Comparison of ENCODE assay signal across 18 cellular contexts in genomic region chr3:65851827-65852226, GRCh38.
A peak's percentile ranks its signal among the peaks of the same experiment; 100 is the strongest.
DNase-seq lines count a peak whose midpoint lies in the region; ATAC-seq and TF ChIP-seq lines count a peak whose summit lies in the region.
"Had no signal": no experiment of that assay in that cellular context is flagged by ENCODE, and none has a peak within 500 bp of the region (broad histone marks: within the 10 kb centered on the region; RNA-seq: fewer than 3 reads in every experiment).

No MANE protein-coding gene starts in this region.

- peaks cover 4% of the 10 kb centered on the region for H3F3A ChIP-seq in SK-N-SH (replicated peaks; ENCODE audit: insufficient read depth)

- H3K36me3 ChIP-seq in SK-N-SH (replicated peaks in 1 of 2; ENCODE audit: control insufficient read depth in 1 of 2, insufficient read depth in 2 of 2, low read length in 1 of 2) (no peaks in the 10 kb centered on the region), esophagus (ENCODE audit: control insufficient read depth in 2 of 2, insufficient read depth in 2 of 2, low read length in 1 of 2) (no peaks in the 10 kb centered on the region), mucosa of descending colon (ENCODE audit: low read depth) (no peaks in the 10 kb centered on the region), H7 (replicated peaks; ENCODE audit: control insufficient read depth, insufficient read depth, low read length) (no peaks in the 10 kb centered on the region)
- H3K36me3 ChIP-seq: cardiac muscle cell, pancreas had no signal

- H3K27me3 ChIP-seq in SK-N-SH (ENCODE audit: insufficient read depth): no peaks in the 10 kb centered on the region
- H3K27me3 ChIP-seq in esophagus (ENCODE audit: control insufficient read depth in 1 of 2, insufficient read depth in 2 of 2, low read length in 2 of 2): no peaks in the 10 kb centered on the region
- H3K27me3 ChIP-seq in H7 (ENCODE audit: control insufficient read depth, insufficient read depth, low read length): no peaks in the 10 kb centered on the region
- H3K27me3 ChIP-seq: cardiac muscle cell, pancreas had no signal

- H3K79me2 ChIP-seq in SK-N-SH (ENCODE audit: insufficient read depth): peaks cover 34% of the 10 kb centered on the region; the same call in 1 of the 2 replicates

- DNase-seq in ELR (ENCODE audit: low read depth): peak; percentile 36
- DNase-seq in SK-N-SH: no peak
- DNase-seq in mucosa of descending colon: no peak
- DNase-seq in SKM-1 (lab: John Stamatoyannopoulos, UW; ENCODE audit: unreplicated experiment): no peak
- DNase-seq in H7: no peak
- DNase-seq in NCI-H2196 treated with DMSO at 0.1 percent for 48 hours (lab: John Stamatoyannopoulos, UW; ENCODE audit: unreplicated experiment): no peak
- DNase-seq: ACHN; activated CD4-positive, alpha-beta T cell treated with anti-CD3 and anti-CD28 coated beads, Interleukin-2, amount 50 U/mL, for 48 hours; activated naive CD4-positive, alpha-beta T cell treated with anti-CD3 and anti-CD28 coated beads, Interleukin-2, amount 10 ng/mL, durations not matched to agents 7 days and 5 days; activated T-cell treated with anti-CD3 and anti-CD28 coated beads, Interleukin-2, amount 50 U/mL, for 4 hours; CD8-positive, alpha-beta T cell; NCI-H1694; pancreas; stimulated activated CD4-positive, alpha-beta T cell treated with anti-CD3 and anti-CD28 coated beads, Interleukin-2, amount 100 ng/mL, for 48 hours had no signal

- ATAC-seq in mucosa of descending colon (peak; percentile 26), HG03342 (IDR thresholded peaks at IDR 0.05; ENCODE audit: unreplicated experiment) (no peak)
- ATAC-seq: activated T-cell treated with anti-CD3 and anti-CD28 coated beads, Interleukin-2, amount 50 U/mL, for 4 hours; CD8-positive, alpha-beta T cell; pancreas had no signal

- H4K20me1 ChIP-seq in SK-N-SH (ENCODE audit: insufficient read depth): no peaks in the 10 kb centered on the region; the same call in 1 of the 2 replicates

- no peak for TF ChIP-seq RAD21 in SK-N-SH (IDR thresholded peaks at IDR 0.05; ENCODE audit: low read length)

- no peaks in the 10 kb centered on the region for H3K9me3 ChIP-seq in SK-N-SH
- no peaks in the 10 kb centered on the region for H3K9me3 ChIP-seq in esophagus (ENCODE audit: control insufficient read depth in 2 of 2, insufficient read depth in 1 of 2, low read depth in 1 of 2, low read length in 1 of 2)
- no peaks in the 10 kb centered on the region for H3K9me3 ChIP-seq in mucosa of descending colon
- H3K9me3 ChIP-seq: pancreas had no signal

- WGBS in SK-N-SH (ENCODE audit: low lambda C conversion rate): 43% methylated on average over 4 of the region's 4 CpGs
- WGBS in esophagus, 2 donors: 47 to 55% methylated on average over 4 of the region's 4 CpGs

- H2AFZ ChIP-seq in SK-N-SH (ENCODE audit: low read depth): no peak overlapping the region

- TF ChIP-seq CTCF in SK-N-SH (IDR thresholded peaks at IDR 0.05) (no peak), mucosa of descending colon (IDR thresholded peaks at IDR 0.05) (no peak)

- H3K4me3 ChIP-seq in SK-N-SH (ENCODE audit: low read depth in 2 of 2, low read length in 1 of 2) (no peak overlapping the region), esophagus (ENCODE audit: low read depth in 1 of 2, low read length in 2 of 2) (no peak overlapping the region), mucosa of descending colon (no peak overlapping the region), H7 (ENCODE audit: insufficient read depth, low read depth, low read length) (no peak overlapping the region)
- H3K4me3 ChIP-seq: cardiac muscle cell, pancreas had no signal

- H3K4me2 ChIP-seq in SK-N-SH: 0 out of 2 replicates have a peak overlapping the region, but pooled peaks have one; percentile 14

- intact Hi-C loops in mucosa of descending colon (cut with DNase I, micrococcal nuclease): no loop called here

- H3K9ac ChIP-seq in SK-N-SH: no peak overlapping the region

- TF ChIP-seq EP300 in SK-N-SH (IDR thresholded peaks at IDR 0.05; ENCODE audit: borderline replicate concordance in 1 of 2, low read depth in 1 of 2, low read length in 1 of 2): no peak

- no peaks in the 10 kb centered on the region for H3K9me2 ChIP-seq in SK-N-SH

- POLR2A ChIA-PET in SK-N-SH (lab: Yijun Ruan, JAX): no interaction called here

- H3K4me1 ChIP-seq in SK-N-SH (ENCODE audit: control insufficient read depth in 1 of 2, insufficient read depth in 2 of 2, low read depth in 1 of 2, low read length in 1 of 2) (no peaks in the 10 kb centered on the region; a peak in 2 of 4 replicates), esophagus (ENCODE audit: control insufficient read depth in 2 of 2, insufficient read depth in 2 of 2, low read length in 1 of 2) (peaks cover 0 to 4% of the 10 kb centered on the region in 2 donors), mucosa of descending colon (ENCODE audit: low read depth) (no peaks in the 10 kb centered on the region)

- CTCF ChIA-PET in SK-N-SH (lab: Yijun Ruan, JAX): no interaction called here

- H3K27ac ChIP-seq in SK-N-SH (ENCODE audit: low read depth in 2 of 2, low read length in 1 of 2): peak overlapping the region; percentile 18 to 43; a peak in 1 of 4 replicates
- peak overlapping the region; percentile 27 to 31 for H3K27ac ChIP-seq in esophagus (ENCODE audit: low read depth in 2 of 2, low read length in 1 of 2)
- H3K27ac ChIP-seq: cardiac muscle cell, pancreas, VCaP had no signal

TF ChIP-seq in SK-N-SH, 30 proteins besides CTCF, POLR2A, EP300 and RAD21:
- TF ChIP-seq ELF1 (IDR thresholded peaks at IDR 0.05) (peak; percentile 15; the same call in 1 of the 2 replicates), FOSL2 (IDR thresholded peaks at IDR 0.05; ENCODE audit: borderline replicate concordance, low read depth) (peak; percentile 45; the same call in 1 of the 2 replicates), TCF12 (IDR thresholded peaks at IDR 0.05) (peak; percentile 17; the same call in 1 of the 2 replicates), NFIC (IDR thresholded peaks at IDR 0.05; ENCODE audit: borderline replicate concordance) (peak; percentile 75), RCOR1 (IDR thresholded peaks at IDR 0.05; ENCODE audit: low read length) (no peak), TAF1 (IDR thresholded peaks at IDR 0.05; ENCODE audit: borderline replicate concordance, low read depth, low read length) (no peak), FOXJ3 (CRISPR knock-in tag; IDR thresholded peaks at IDR 0.05) (no peak)
- TF ChIP-seq, protein P1, sequence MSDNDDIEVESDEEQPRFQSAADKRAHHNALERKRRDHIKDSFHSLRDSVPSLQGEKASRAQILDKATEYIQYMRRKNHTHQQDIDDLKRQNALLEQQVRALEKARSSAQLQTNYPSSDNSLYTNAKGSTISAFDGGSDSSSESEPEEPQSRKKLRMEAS (IDR thresholded peaks at IDR 0.05; ENCODE audit: low read depth): no peak
TF ChIP-seq in SK-N-SH: peak in this region for 4.
